In genomic region chr12:118034429-118035193, GRCh38 we compare ENCODE assay signal across 8 cellular contexts. TPM values are rescaled to one million over a fixed set of nuclear protein-coding genes. Genes with fewer than 3 reads are reported as not detected.
A peak's percentile ranks its signal among the peaks of the same experiment; 100 is the strongest.
DNase-seq lines count a peak whose midpoint lies in the region; ATAC-seq, FAIRE-seq and TF ChIP-seq lines count a peak whose summit lies in the region.

No MANE protein-coding gene starts in this region.

- POLR2A ChIA-PET in A549 (lab: Yijun Ruan, JAX), result interaction anchor here (0.6 to 1.0 kb wide), 2 partner anchors 48 to 159 kb away, joined by 4 to 7 read pairs; no protein-coding TSS in a partner anchor

- H3K9me3 Mint-ChIP-seq in neural crest cell, result no peaks in the 10 kb centered on the region

- no peak for FAIRE-seq in A549 (lab: Jason Lieb, UNC)

- peaks cover 15% of the 10 kb centered on the region; the same call in 2 of the 3 replicates for H3K4me1 ChIP-seq in A549
- H3K4me1 ChIP-seq in endocrine pancreas (ENCODE audit: control insufficient read depth, insufficient read depth, low read length), result peaks cover 5% of the 10 kb centered on the region

- no peak overlapping the region for H3K4me3 Mint-ChIP-seq in neural crest cell

- TF ChIP-seq RAD21 in A549 (conservative IDR thresholded peaks at IDR 0.05 in 1 of 2, IDR thresholded peaks at IDR 0.05 in 1 of 2), result peak; percentile 67 to 79

- H3K36me3 Mint-ChIP-seq in neural crest cell (ENCODE audit: low read depth), result peaks cover 22% of the 10 kb centered on the region

- WGBS in A549 (ENCODE audit: missing lambda C conversion rate), result 79% methylated on average over 5 of the region's 5 CpGs

- ATAC-seq in A549 (peak; percentile 84 to 89), HG03097 (IDR thresholded peaks at IDR 0.05; ENCODE audit: low FRiP score, unreplicated experiment) (no peak), omental fat pad (ENCODE audit: low FRiP score) (no peak)

- no peak for TF ChIP-seq EP300 in A549 (IDR thresholded peaks at IDR 0.05)

- peak overlapping the region; percentile 17 for H3K9ac ChIP-seq in endocrine pancreas (ENCODE audit: control insufficient read depth, insufficient read depth, low read length)

- H3K4me1 Mint-ChIP-seq in neural crest cell, result peaks cover 5% of the 10 kb centered on the region

- H3K4me2 ChIP-seq in A549, result no peak overlapping the region

- TF ChIP-seq CTCF in A549 (IDR thresholded peaks at IDR 0.05) (peak; percentile 61), neural crest cell (conservative IDR thresholded peaks at IDR 0.05) (peak; percentile 55), omental fat pad (IDR thresholded peaks at IDR 0.05) (no peak)

- peaks cover 9% of the 10 kb centered on the region for H3K36me3 ChIP-seq in endocrine pancreas (ENCODE audit: control insufficient read depth, insufficient read depth, low read length)

- peak overlapping the region; percentile 15 for H3K27ac Mint-ChIP-seq in neural crest cell (ENCODE audit: unreplicated experiment)

- no peaks in the 10 kb centered on the region for H3K27me3 Mint-ChIP-seq in neural crest cell (ENCODE audit: low read depth)

- H3K9me3 ChIP-seq in A549 (no peaks in the 10 kb centered on the region), endocrine pancreas (ENCODE audit: control insufficient read depth, low read length) (no peaks in the 10 kb centered on the region)

- H3K27ac ChIP-seq in A549, result peak overlapping the region in 1 of 2 experiments; percentile 23; a peak in 1 of 6 replicates

- TF ChIP-seq POLR2A in A549 (IDR thresholded peaks at IDR 0.05; ENCODE audit: low read length), result no peak

- H3K4me3 ChIP-seq in A549 (no peak overlapping the region), endocrine pancreas (ENCODE audit: control insufficient read depth, insufficient read depth, low read length) (no peak overlapping the region)

- DNase-seq in A549 (ENCODE audit: low read depth in 1 of 2, low spot score in 1 of 2) (peak in 1 of 2 experiments; percentile 73), GM03348 (ENCODE audit: low spot score) (peak; percentile 62), RKO (ENCODE audit: low spot score) (peak; percentile 66), neural crest cell (ENCODE audit: low read depth, low spot score) (no peak), omental fat pad (ENCODE audit: low spot score) (no peak), SIG-M5 (lab: John Stamatoyannopoulos, UW) (no peak)

- H3K27me3 ChIP-seq in endocrine pancreas (ENCODE audit: control insufficient read depth, insufficient read depth, low read length), result no peaks in the 10 kb centered on the region

- CTCF ChIA-PET in A549 (lab: Yijun Ruan, JAX), result interaction anchor here (0.6 to 10.1 kb wide), 32 partner anchors 9 to 824 kb away, joined by 3 to 203 read pairs (median 4); partner anchors contain the start of gene WSB2

TF ChIP-seq in A549, 52 proteins besides CTCF, POLR2A, EP300 and RAD21:
- TF ChIP-seq JUNB (IDR thresholded peaks at IDR 0.05) (no peak), MAFK (IDR thresholded peaks at IDR 0.05; ENCODE audit: partially characterized antibody) (no peak), CHD4 (IDR thresholded peaks at IDR 0.05; ENCODE audit: borderline replicate concordance) (no peak), HDAC2 (IDR thresholded peaks at IDR 0.05) (no peak), SMC3 (IDR thresholded peaks at IDR 0.05) (peak; percentile 50; the same call in 2 of the 3 replicates), RFX5 (IDR thresholded peaks at IDR 0.05) (no peak), PHF8 (IDR thresholded peaks at IDR 0.05; ENCODE audit: borderline replicate concordance, low read depth) (no peak), FOSB (CRISPR knock-in tag; IDR thresholded peaks at IDR 0.05) (no peak), NFE2L2 (conservative IDR thresholded peaks at IDR 0.05; ENCODE audit: low read length) (no peak)
- TF ChIP-seq, protein P1, sequence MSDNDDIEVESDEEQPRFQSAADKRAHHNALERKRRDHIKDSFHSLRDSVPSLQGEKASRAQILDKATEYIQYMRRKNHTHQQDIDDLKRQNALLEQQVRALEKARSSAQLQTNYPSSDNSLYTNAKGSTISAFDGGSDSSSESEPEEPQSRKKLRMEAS (IDR thresholded peaks at IDR 0.05), result 0 out of 2 replicates have a peak, but pooled peaks have one; percentile 40

RNA-seq across cellular contexts. Expression of gene RFC5, which starts 18.1 kb away (rescaled TPM):
- polyA plus RNA-seq in A549 (2011; rRNA removed) (64.7 and 66.9 TPM in 2 replicates), A549 (2017; fragmentation: RNase III; extraction: RNeasy Plus Mini Kit Qiagen cat#74134 plus additional on column Dnase treatment) (51.7 to 58.6 TPM (median 57.5 TPM) in 3 replicates)
- 53.7 and 59.8 TPM in 2 replicates for polyA plus RNA-seq in A549 (2012; cell fraction: cytosol; rRNA removed)
- 59.7 and 62.4 TPM in 2 replicates for polyA plus RNA-seq in A549 (2012; cell fraction: nucleus; rRNA removed)
- 34.3 and 35.0 TPM in 2 replicates for polyA minus RNA-seq in A549 (2011; rRNA and poly(A)+ RNA removed)
- total RNA-seq in neural crest cell (52.6 and 53.0 TPM in 2 replicates), omental fat pad (10 to 100 TPM in 1 of 4 donors, 1 to 10 TPM in 3; 4.7 to 14.8 (median 6.4) TPM)

RNA-seq across cellular contexts. Expression of gene WSB2, which starts 26.4 kb away (rescaled TPM):
- 93.5 and 121 TPM in 2 replicates for polyA plus RNA-seq in A549 (2011; rRNA removed)
- 64.8 and 76.5 TPM in 2 replicates for polyA plus RNA-seq in A549 (2012; cell fraction: cytosol; rRNA removed)
- 27.8 and 39.1 TPM in 2 replicates for polyA plus RNA-seq in A549 (2012; cell fraction: nucleus; rRNA removed)
- polyA plus RNA-seq in A549 (2017; fragmentation: RNase III; extraction: RNeasy Plus Mini Kit Qiagen cat#74134 plus additional on column Dnase treatment), result 39.4 to 40.5 TPM (median 40.1 TPM) in 3 replicates
- polyA minus RNA-seq in A549 (2011; rRNA and poly(A)+ RNA removed), result 262 and 314 TPM in 2 replicates
- 77.3 and 78.6 TPM in 2 replicates for total RNA-seq in neural crest cell
- total RNA-seq in omental fat pad, result 10 to 100 TPM; 41.1 to 87.8 (median 65.3) TPM

Comparison
In these comparisons a context has a peak if more than half of its experiments do, and no peak if none do; other contexts are left out.
1. ATAC-seq: peak in A549 (2 of 2); none in HG03097 (single experiment) and omental fat pad (single experiment).
2. DNase-seq: peak in GM03348 (single experiment) and RKO (single experiment); none in neural crest cell (single experiment), omental fat pad (single experiment) and SIG-M5 (single experiment).
3. CTCF ChIP-seq: peak in A549 (single experiment) and neural crest cell (single experiment); none in omental fat pad (0 of 3).